Comparison of ENCODE assay signal across 20 cellular contexts in genomic region chr2:183903026-183903425, GRCh38.
"Had no signal": no experiment of that assay in that cellular context is flagged by ENCODE, and none has a peak within 500 bp of the region (broad histone marks: within the 10 kb centered on the region; RNA-seq: fewer than 3 reads in every experiment).

No MANE protein-coding gene starts in this region.

- H3K27me3 Mint-ChIP-seq: naive thymus-derived CD8-positive, alpha-beta T cell had no signal

- ATAC-seq: gastroesophageal sphincter; mucosa of descending colon; naive thymus-derived CD8-positive, alpha-beta T cell; psoas muscle; sciatic nerve had no signal

- DNase-seq: effector memory CD4-positive, alpha-beta T cell; foreskin fibroblast; glutamatergic neuron; kidney glomerular epithelial cell; mucosa of descending colon; naive thymus-derived CD8-positive, alpha-beta T cell; psoas muscle; retina; stimulated activated CD4-positive, alpha-beta T cell treated with anti-CD3 and anti-CD28 coated beads, Interleukin-12 subunit alpha, Interleukin-12 subunit beta, amount 100 ng/mL, for 4 hours; stimulated activated naive CD4-positive, alpha-beta T cell; stomach; substantia nigra; transverse colon had no signal

- H3K4me1 Mint-ChIP-seq: naive thymus-derived CD8-positive, alpha-beta T cell had no signal

- H3K9me3 ChIP-seq: esophagus muscularis mucosa, gastroesophageal sphincter, mucosa of descending colon, neutrophil, psoas muscle, thoracic aorta, transverse colon had no signal

- H3K27me3 ChIP-seq: esophagus muscularis mucosa, gastroesophageal sphincter, neutrophil, stomach, transverse colon had no signal

- H3K36me3 ChIP-seq: esophagus muscularis mucosa, gastroesophageal sphincter, neutrophil, stomach, thoracic aorta, transverse colon had no signal

- H3K27ac Mint-ChIP-seq: naive thymus-derived CD8-positive, alpha-beta T cell had no signal

- H3K4me1 ChIP-seq: esophagus muscularis mucosa, gastroesophageal sphincter, psoas muscle, stomach, transverse colon had no signal

- H3K27ac ChIP-seq: epithelial cell of prostate, esophagus muscularis mucosa, gastroesophageal sphincter, neutrophil, psoas muscle, skin epidermis, stomach, thoracic aorta, transverse colon had no signal

- H3K4me3 ChIP-seq: esophagus muscularis mucosa, gastroesophageal sphincter, mucosa of descending colon, psoas muscle, skin epidermis, stomach, thoracic aorta, transverse colon had no signal

- H3K4me3 Mint-ChIP-seq: naive thymus-derived CD8-positive, alpha-beta T cell had no signal
